Comparison of ENCODE assay signal across 9 cellular contexts in genomic region chr15:78930577-78931388, GRCh38. TPM values are rescaled to one million over a fixed set of nuclear protein-coding genes. Genes with fewer than 3 reads are reported as not detected.
A peak's percentile ranks its signal among the peaks of the same experiment; 100 is the strongest.
DNase-seq lines count a peak whose midpoint lies in the region; ATAC-seq, FAIRE-seq and TF ChIP-seq lines count a peak whose summit lies in the region.
"Had no signal": no experiment of that assay in that cellular context is flagged by ENCODE, and none has a peak within 500 bp of the region (broad histone marks: within the 10 kb centered on the region; RNA-seq: fewer than 3 reads in every experiment).

No MANE protein-coding gene starts in this region.

- H3K36me3 ChIP-seq in endothelial cell of umbilical vein (ENCODE audit: control insufficient read depth in 2 of 2, extremely low read depth in 1 of 2, insufficient read depth in 2 of 2, low read length in 2 of 2) (peaks cover 0 to 5% of the 10 kb centered on the region in 2 experiments), prostate gland (no peaks in the 10 kb centered on the region), uterus (no peaks in the 10 kb centered on the region)

- 26% methylated on average over 11 of the region's 11 CpGs for WGBS in prostate gland

- H3K27me3 ChIP-seq in endothelial cell of umbilical vein (ENCODE audit: control insufficient read depth in 2 of 2, insufficient read depth in 2 of 2, low read length in 2 of 2) (no peaks in the 10 kb centered on the region), prostate gland (replicated peaks; ENCODE audit: insufficient read depth) (no peaks in the 10 kb centered on the region), uterus (no peaks in the 10 kb centered on the region)

- DNase-seq in Daoy (ENCODE audit: low read depth) (peak; percentile 92), NCI-H2196 (lab: John Stamatoyannopoulos, UW; ENCODE audit: unreplicated experiment) (peak; percentile 83), endothelial cell of umbilical vein (ENCODE audit: low read depth, low spot score) (peak; percentile 27), prostate gland (ENCODE audit: low spot score) (peak; percentile 95), uterus (no peak), T-helper 1 cell (no peak), GM20000 (ENCODE audit: low spot score) (no peak)
- DNase-seq: effector CD8-positive, alpha-beta T cell had no signal

- no peak overlapping the region for H3K4me2 ChIP-seq in endothelial cell of umbilical vein (ENCODE audit: insufficient read depth, low read length)

- dilution Hi-C loops in endothelial cell of umbilical vein (cut with MboI; ENCODE audit: extremely low pct_ligation_motif_present, low sequenced_read_pairs) = no loop called here

- no peaks in the 10 kb centered on the region for H3K79me2 ChIP-seq in endothelial cell of umbilical vein (ENCODE audit: control insufficient read depth, insufficient read depth, low read length)

- intact Hi-C loops in endothelial cell of umbilical vein (cut with micrococcal nuclease) = no loop called here
- intact Hi-C loops in prostate gland (cut with DNase I) = no loop called here
- intact Hi-C loops in uterus (cut with DNase I; ENCODE audit: low total_unique reads) = no loop called here

- no peak overlapping the region for H3K9ac ChIP-seq in endothelial cell of umbilical vein (replicated peaks; ENCODE audit: extremely low read depth, insufficient read depth, low read length)

- ATAC-seq in GM19463 (IDR thresholded peaks at IDR 0.05; ENCODE audit: unreplicated experiment) = no peak

- TF ChIP-seq POLR2A in endothelial cell of umbilical vein (IDR thresholded peaks at IDR 0.05; ENCODE audit: low read depth, low read length) = no peak
- TF ChIP-seq POLR2A in prostate gland (IDR thresholded peaks at IDR 0.05) = peak; percentile 23
- no peak for TF ChIP-seq POLR2A in uterus (IDR thresholded peaks at IDR 0.05)

- no peak for FAIRE-seq in endothelial cell of umbilical vein (lab: Jason Lieb, UNC)

- no peak for TF ChIP-seq CTCF in endothelial cell of umbilical vein (IDR thresholded peaks at IDR 0.05; ENCODE audit: extremely low read depth in 1 of 2, insufficient read depth in 1 of 2, low read depth in 1 of 2, low read length in 2 of 2)
- TF ChIP-seq CTCF in prostate gland (IDR thresholded peaks at IDR 0.05) = peak in 1 of 4 experiments; percentile 2
- TF ChIP-seq CTCF in uterus (IDR thresholded peaks at IDR 0.05) = no peak
- TF ChIP-seq CTCF in GM20000 (IDR thresholded peaks at IDR 0.05; ENCODE audit: extremely low read depth, missing control alignments) = no peak

- no TSS peak for BruUV-seq in endothelial cell of umbilical vein (replicated peaks; lab: Mats Ljungman, UMichigan)

- H3K27ac ChIP-seq in endothelial cell of umbilical vein (ENCODE audit: insufficient read depth, low read depth, low read length) (no peak overlapping the region), prostate gland (peak overlapping the region; percentile 82 to 83), uterus (no peak overlapping the region)

- H3K9me1 ChIP-seq in endothelial cell of umbilical vein (replicated peaks; ENCODE audit: control insufficient read depth, extremely low read depth, insufficient read depth, low read length) = no peaks in the 10 kb centered on the region

- H2AFZ ChIP-seq in endothelial cell of umbilical vein (ENCODE audit: low read depth, low read length) = no peak overlapping the region

- CTCF ChIA-PET in endothelial cell of umbilical vein (lab: Charles Lee) = interaction anchor here (1.0 to 1.6 kb wide), 4 partner anchors 13 to 254 kb away, joined by 3 to 6 read pairs (median 4); partner anchors contain the start of gene CTSH

- POLR2A ChIA-PET in endothelial cell of umbilical vein (lab: Charles Lee) = no interaction called here

- H4K20me1 ChIP-seq in endothelial cell of umbilical vein (replicated peaks; ENCODE audit: control insufficient read depth, extremely low read depth, insufficient read depth, low read length) = no peaks in the 10 kb centered on the region

- H3K4me3 ChIP-seq in endothelial cell of umbilical vein (replicated peaks in 1 of 3; ENCODE audit: insufficient read depth in 1 of 3, low read depth in 1 of 3, low read length in 3 of 3) = no peak overlapping the region
- no peak overlapping the region for H3K4me3 ChIP-seq in prostate gland
- H3K4me3 ChIP-seq in uterus = no peak overlapping the region

- no peaks in the 10 kb centered on the region for H3K4me1 ChIP-seq in endothelial cell of umbilical vein (ENCODE audit: control insufficient read depth, extremely low read depth, insufficient read depth, low read length)
- peaks cover 41% of the 10 kb centered on the region for H3K4me1 ChIP-seq in prostate gland (replicated peaks)
- H3K4me1 ChIP-seq in uterus = no peaks in the 10 kb centered on the region

- H3K9me3 ChIP-seq in endothelial cell of umbilical vein (replicated peaks; ENCODE audit: control insufficient read depth, insufficient read depth, low read length) (no peaks in the 10 kb centered on the region), prostate gland (no peaks in the 10 kb centered on the region), uterus (no peaks in the 10 kb centered on the region)

TF ChIP-seq in endothelial cell of umbilical vein, 7 proteins besides CTCF, POLR2A, EP300 and RAD21:
- TF ChIP-seq EZH2 (IDR thresholded peaks at IDR 0.05; ENCODE audit: borderline replicate concordance, low read depth, low read length, severe bottlenecking) (no peak), GATA2 (IDR thresholded peaks at IDR 0.05; ENCODE audit: insufficient read depth, insufficient read length, low read depth, low read length) (peak; percentile 64)

RNA-seq across cellular contexts. Expression of gene CTSH, which starts 14.1 kb away (rescaled TPM):
- 8.2 and 27.5 TPM in 2 replicates for total RNA-seq in Daoy (2014; rRNA removed; shearing (Covaris generic))
- total RNA-seq in endothelial cell of umbilical vein (1.8 and 7.0 TPM in 2 replicates), prostate gland (100 to 1,000 TPM; 257 to 415 TPM), uterus (100 to 1,000 TPM in 2 of 4 donors, 10 to 100 TPM in 2; 72.9 to 280 (median 111) TPM)
- 7.4 and 9.0 TPM in 2 replicates for polyA plus RNA-seq in endothelial cell of umbilical vein
- polyA plus RNA-seq in endothelial cell of umbilical vein (2011; cell fraction: cytosol; rRNA removed) = 8.3 and 9.6 TPM in 2 replicates
- 6.2 and 9.4 TPM in 2 replicates for polyA plus RNA-seq in endothelial cell of umbilical vein (2011; cell fraction: nucleus; rRNA removed)
- polyA plus RNA-seq in endothelial cell of umbilical vein (2012) = 19.7 and 31.0 TPM in 2 replicates
- polyA minus RNA-seq in endothelial cell of umbilical vein = 10.0 and 13.9 TPM in 2 replicates
- polyA minus RNA-seq in endothelial cell of umbilical vein (2011; cell fraction: cytosol; rRNA and poly(A)+ RNA removed) = not detected
- 2.4 and 2.6 TPM in 2 replicates for polyA minus RNA-seq in endothelial cell of umbilical vein (2011; cell fraction: nucleus; rRNA and poly(A)+ RNA removed)

RNA-seq across cellular contexts. Expression of gene MORF4L1, which starts 58.1 kb away (rescaled TPM):
- total RNA-seq in Daoy (2014; rRNA removed; shearing (Covaris generic)) = 270 and 334 TPM in 2 replicates
- total RNA-seq in endothelial cell of umbilical vein (404 and 417 TPM in 2 replicates), prostate gland (100 to 1,000 TPM; 151 to 304 TPM), uterus (100 to 1,000 TPM; 106 to 955 (median 278) TPM)
- polyA plus RNA-seq in endothelial cell of umbilical vein = 135 and 164 TPM in 2 replicates
- polyA plus RNA-seq in endothelial cell of umbilical vein (2011; cell fraction: cytosol; rRNA removed) = 234 and 265 TPM in 2 replicates
- 123 and 153 TPM in 2 replicates for polyA plus RNA-seq in endothelial cell of umbilical vein (2011; cell fraction: nucleus; rRNA removed)
- polyA plus RNA-seq in endothelial cell of umbilical vein (2012) = 283 and 350 TPM in 2 replicates
- polyA minus RNA-seq in endothelial cell of umbilical vein = 82.5 and 86.5 TPM in 2 replicates
- 82.4 TPM for polyA minus RNA-seq in endothelial cell of umbilical vein (2011; cell fraction: cytosol; rRNA and poly(A)+ RNA removed)
- polyA minus RNA-seq in endothelial cell of umbilical vein (2011; cell fraction: nucleus; rRNA and poly(A)+ RNA removed) = 108 and 150 TPM in 2 replicates

Comparison
In these comparisons a context has a peak if more than half of its experiments do, and no peak if none do; other contexts are left out.
1. DNase-seq: peak in Daoy (single experiment), NCI-H2196 (single experiment), endothelial cell of umbilical vein (single experiment) and prostate gland (single experiment); none in uterus (0 of 2), T-helper 1 cell (0 of 5) and GM20000 (single experiment).
2. H3K27ac ChIP-seq: peak in prostate gland (2 of 2); none in endothelial cell of umbilical vein (single experiment) and uterus (0 of 2).